ENCODE assay signal across 21 cellular contexts in genomic region chr14:22379727-22380126, GRCh38.
A peak's percentile ranks its signal among the peaks of the same experiment; 100 is the strongest.
DNase-seq lines count a peak whose midpoint lies in the region; ATAC-seq and TF ChIP-seq lines count a peak whose summit lies in the region.
"Had no signal": no experiment of that assay in that cellular context is flagged by ENCODE, and none has a peak within 500 bp of the region (broad histone marks: within the 10 kb centered on the region; RNA-seq: fewer than 3 reads in every experiment).

No MANE protein-coding gene starts in this region.

- H3K4me3 Mint-ChIP-seq in activated CD8-positive, alpha-beta memory T cell treated with anti-CD3 and anti-CD28 coated beads, Interleukin-2, amount 10 ng/mL, durations not matched to agents 7 days and 5 days: no peak overlapping the region
- H3K4me3 Mint-ChIP-seq: activated CD4-positive, alpha-beta memory T cell treated with anti-CD3 and anti-CD28 coated beads, Interleukin-2, amount 10 ng/mL, durations not matched to agents 7 days and 5 days; stimulated activated naive CD8-positive, alpha-beta T cell treated with anti-CD3 and anti-CD28 coated beads, Interleukin-15, Interleukin-2, amounts not matched to agents 100 ng/mL and 50 ng/mL, for 24 hours had no signal

- H3K36me3 Mint-ChIP-seq in activated CD8-positive, alpha-beta memory T cell treated with anti-CD3 and anti-CD28 coated beads, Interleukin-2, amount 10 ng/mL, durations not matched to agents 7 days and 5 days: no peaks in the 10 kb centered on the region

- no peaks in the 10 kb centered on the region for H3K36me3 ChIP-seq in ascending aorta
- no peaks in the 10 kb centered on the region for H3K36me3 ChIP-seq in skeletal muscle satellite cell (ENCODE audit: insufficient read depth, low read length)
- H3K36me3 ChIP-seq in Peyer's patch: no peaks in the 10 kb centered on the region
- H3K36me3 ChIP-seq: adrenal gland, gastroesophageal sphincter had no signal

- H3K9me3 Mint-ChIP-seq in activated CD8-positive, alpha-beta memory T cell treated with anti-CD3 and anti-CD28 coated beads, Interleukin-2, amount 10 ng/mL, durations not matched to agents 7 days and 5 days (ENCODE audit: low read depth): no peaks in the 10 kb centered on the region
- H3K9me3 Mint-ChIP-seq: activated CD4-positive, alpha-beta memory T cell treated with anti-CD3 and anti-CD28 coated beads, Interleukin-2, amount 10 ng/mL, durations not matched to agents 7 days and 5 days; stimulated activated naive CD8-positive, alpha-beta T cell treated with anti-CD3 and anti-CD28 coated beads, Interleukin-15, Interleukin-2, amounts not matched to agents 100 ng/mL and 50 ng/mL, for 24 hours had no signal

- H3K9me3 ChIP-seq in ascending aorta (no peaks in the 10 kb centered on the region), skeletal muscle satellite cell (replicated peaks; ENCODE audit: low read length) (no peaks in the 10 kb centered on the region), Peyer's patch (no peaks in the 10 kb centered on the region)
- H3K9me3 ChIP-seq: adrenal gland, gastroesophageal sphincter had no signal

- no peak overlapping the region for H3K4me3 ChIP-seq in ascending aorta
- no peak overlapping the region for H3K4me3 ChIP-seq in skeletal muscle satellite cell (ENCODE audit: low read length)
- H3K4me3 ChIP-seq in Peyer's patch: no peak overlapping the region
- H3K4me3 ChIP-seq: adrenal gland, gastroesophageal sphincter had no signal

- H3K27me3 Mint-ChIP-seq in activated CD8-positive, alpha-beta memory T cell treated with anti-CD3 and anti-CD28 coated beads, Interleukin-2, amount 10 ng/mL, durations not matched to agents 7 days and 5 days: no peaks in the 10 kb centered on the region
- H3K27me3 Mint-ChIP-seq: activated CD4-positive, alpha-beta memory T cell treated with anti-CD3 and anti-CD28 coated beads, Interleukin-2, amount 10 ng/mL, durations not matched to agents 7 days and 5 days; stimulated activated naive CD8-positive, alpha-beta T cell treated with anti-CD3 and anti-CD28 coated beads, Interleukin-15, Interleukin-2, amounts not matched to agents 100 ng/mL and 50 ng/mL, for 24 hours had no signal

- CTCF ChIA-PET in activated CD8-positive, alpha-beta memory T cell treated with anti-CD3 and anti-CD28 coated beads, Interleukin-2, amount 10 ng/mL, durations not matched to agents 7 days and 5 days (lab: Charles Lee): no interaction called here

- H3K4me1 ChIP-seq in ascending aorta: peaks cover 4 to 12% of the 10 kb centered on the region in 2 donors
- peaks cover 21% of the 10 kb centered on the region for H3K4me1 ChIP-seq in skeletal muscle satellite cell (ENCODE audit: control insufficient read depth, insufficient read depth, low read length)
- peaks cover 0 to 6% (median 0%) of the 10 kb centered on the region in 4 donors for H3K4me1 ChIP-seq in Peyer's patch
- H3K4me1 ChIP-seq: adrenal gland had no signal

- no peak overlapping the region for H3K27ac Mint-ChIP-seq in activated CD8-positive, alpha-beta memory T cell treated with anti-CD3 and anti-CD28 coated beads, Interleukin-2, amount 10 ng/mL, durations not matched to agents 7 days and 5 days
- H3K27ac Mint-ChIP-seq: activated CD4-positive, alpha-beta memory T cell treated with anti-CD3 and anti-CD28 coated beads, Interleukin-2, amount 10 ng/mL, durations not matched to agents 7 days and 5 days; stimulated activated naive CD8-positive, alpha-beta T cell treated with anti-CD3 and anti-CD28 coated beads, Interleukin-15, Interleukin-2, amounts not matched to agents 100 ng/mL and 50 ng/mL, for 24 hours had no signal

- TF ChIP-seq CTCF in ascending aorta (IDR thresholded peaks at IDR 0.05) (no peak), Peyer's patch (IDR thresholded peaks at IDR 0.05) (no peak)

- H3K9ac ChIP-seq in skeletal muscle satellite cell (ENCODE audit: low read depth, low read length): no peak overlapping the region

- ATAC-seq in activated CD8-positive, alpha-beta memory T cell treated with anti-CD3 and anti-CD28 coated beads, Interleukin-2, amount 10 ng/mL, durations not matched to agents 7 days and 5 days: no peak
- ATAC-seq: HCT116 had no signal

- intact Hi-C loops in ascending aorta (cut with DNase I): loop anchor here (1.0 to 10.0 kb wide), 4 partner anchors 9 to 435 kb away; partner anchors contain the start of genes OXA1L and SLC7A7

- no peak for TF ChIP-seq POLR2A in Peyer's patch (IDR thresholded peaks at IDR 0.05)

- DNase-seq in HCEC 1CT: peak; percentile 22
- no peak for DNase-seq in ascending aorta (ENCODE audit: low spot score in 2 of 2)
- peak; percentile 68 for DNase-seq in iris pigment epithelial cell (ENCODE audit: low read depth)
- no peak for DNase-seq in Peyer's patch
- DNase-seq in activated CD8-positive, alpha-beta memory T cell treated with anti-CD3 and anti-CD28 coated beads, Interleukin-2, amount 10 ng/mL, durations not matched to agents 7 days and 5 days: no peak
- DNase-seq in DMS53 treated with DMSO at 0.1 percent for 48 hours (lab: John Stamatoyannopoulos, UW; ENCODE audit: unreplicated experiment): no peak
- no peak for DNase-seq in NOMO-1 treated with dmso at 0.1 percent for 144 hours (lab: John Stamatoyannopoulos, UW; ENCODE audit: unreplicated experiment)
- DNase-seq: activated CD4-positive, alpha-beta memory T cell treated with anti-CD3 and anti-CD28 coated beads, Interleukin-2, amount 10 ng/mL, durations not matched to agents 7 days and 5 days; adrenal gland; islet precursor cell; KBM-7; NCI-H524 treated with DMSO at 0.1 percent for 48 hours; stimulated activated CD4-positive, alpha-beta T cell treated with anti-CD3 and anti-CD28 coated beads, Interleukin-4, amount 100 ng/mL, for 24 hours; T1000; trophoblast cell had no signal

- H3K4me1 Mint-ChIP-seq in activated CD8-positive, alpha-beta memory T cell treated with anti-CD3 and anti-CD28 coated beads, Interleukin-2, amount 10 ng/mL, durations not matched to agents 7 days and 5 days: no peaks in the 10 kb centered on the region
- H3K4me1 Mint-ChIP-seq: activated CD4-positive, alpha-beta memory T cell treated with anti-CD3 and anti-CD28 coated beads, Interleukin-2, amount 10 ng/mL, durations not matched to agents 7 days and 5 days had no signal

- H3K4me2 ChIP-seq in skeletal muscle satellite cell (ENCODE audit: low read length): peak overlapping the region; percentile 38

- no peaks in the 10 kb centered on the region for H3K27me3 ChIP-seq in ascending aorta
- peaks cover 10% of the 10 kb centered on the region for H3K27me3 ChIP-seq in skeletal muscle satellite cell (ENCODE audit: control insufficient read depth, insufficient read depth, low read length)
- no peaks in the 10 kb centered on the region for H3K27me3 ChIP-seq in Peyer's patch
- H3K27me3 ChIP-seq: adrenal gland had no signal

- peak overlapping the region; percentile 72 to 84 for H3K27ac ChIP-seq in ascending aorta
- H3K27ac ChIP-seq in Peyer's patch: no peak overlapping the region
- H3K27ac ChIP-seq: adrenal gland, C4-2B, epithelial cell of prostate, gastroesophageal sphincter had no signal

Comparison
In these comparisons a context has a peak if more than half of its experiments do, and no peak if none do; other contexts are left out.
1. DNase-seq: peak in HCEC 1CT (single experiment) and iris pigment epithelial cell (single experiment); none in ascending aorta (0 of 2), Peyer's patch (0 of 3), activated CD8-positive, alpha-beta memory T cell treated with anti-CD3 and anti-CD28 coated beads, Interleukin-2, amount 10 ng/mL, durations not matched to agents 7 days and 5 days (single experiment), DMS53 treated with DMSO at 0.1 percent for 48 hours (single experiment) and NOMO-1 treated with dmso at 0.1 percent for 144 hours (single experiment).
2. H3K27ac ChIP-seq: peak in ascending aorta (2 of 2); none in Peyer's patch (0 of 4).